In the genomic region with DNA sequence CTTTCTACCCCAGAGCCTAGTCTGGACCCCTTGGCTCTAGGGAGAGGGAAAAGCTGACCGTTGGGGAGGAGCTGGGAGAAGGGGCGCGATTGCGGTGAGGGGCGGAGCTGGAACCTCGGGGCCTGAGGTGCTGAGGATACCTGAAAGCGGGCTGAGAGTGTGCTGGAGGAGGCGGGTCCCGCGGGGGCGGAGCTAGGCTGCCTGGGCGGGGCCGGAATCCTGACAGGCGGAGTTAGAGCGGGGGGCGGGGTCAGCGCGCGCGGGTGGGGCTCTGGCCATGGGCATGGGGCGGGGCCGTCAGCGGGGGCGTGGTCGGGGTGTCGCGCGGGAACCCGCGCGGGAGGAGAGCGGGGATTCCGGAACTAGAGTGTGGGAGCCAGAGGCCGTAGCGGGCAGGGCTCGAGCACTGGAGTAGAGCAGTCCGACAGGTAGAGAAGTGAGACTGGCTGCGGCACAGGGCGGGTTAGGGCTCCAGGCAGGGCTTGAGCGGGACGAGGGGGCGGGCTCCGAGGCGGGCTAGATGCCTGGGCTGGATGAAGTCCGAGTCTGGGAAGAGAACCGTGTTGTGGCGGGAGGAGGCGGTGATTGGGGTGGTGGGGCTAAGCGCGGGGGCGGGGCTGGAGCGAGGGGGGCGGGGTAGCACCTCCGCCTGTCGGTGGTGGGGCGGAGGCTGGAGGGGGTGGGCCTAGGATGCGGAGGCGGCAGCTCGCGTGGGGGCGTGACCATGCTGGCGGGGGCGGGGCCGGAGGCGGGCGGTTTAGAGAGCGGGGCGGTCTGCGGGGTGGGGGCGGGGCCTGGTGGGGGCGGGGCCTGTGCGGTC, we compare ENCODE assay signal across 8 cellular contexts. TPM values are rescaled to one million over a fixed set of nuclear protein-coding genes. Genes with fewer than 3 reads are reported as not detected.
DNase-seq lines count a peak whose midpoint lies in the region; ATAC-seq and TF ChIP-seq lines count a peak whose summit lies in the region.

A gene (plus strand): TSS at position 815 of the 820 bp plus-strand sequence. CDS start 35 bp downstream, outside the sequence.

- H3K9me3 ChIP-seq in colonic mucosa (no peaks in the 10 kb centered on the region), left lung (no peaks in the 10 kb centered on the region)

- H3K4me3 ChIP-seq in colonic mucosa (peak within 1 kb of the TSS; percentile 65), left lung (peak within 1 kb of the TSS; percentile 53 to 65)

- H3K27me3 ChIP-seq in colonic mucosa: no peaks in the 10 kb centered on the region
- H3K27me3 ChIP-seq in left lung: no peaks in the 10 kb centered on the region

- DNase-seq in AG20443 (ENCODE audit: low spot score): peak; percentile 95
- peak; percentile 79 for DNase-seq in NCI-H526 treated with DMSO at 0.1 percent for 48 hours (lab: John Stamatoyannopoulos, UW)
- peak; percentile 100 for DNase-seq in activated CD4-positive, alpha-beta T cell treated with anti-CD3 and anti-CD28 coated beads for 48 hours
- DNase-seq in colonic mucosa: peak; percentile 100
- DNase-seq in left lung: peak; percentile 99 to 100
- DNase-seq in stimulated activated CD4-positive, alpha-beta T cell treated with anti-CD3 and anti-CD28 coated beads, Interleukin-2, amount 100 ng/mL, for 24 hours: peak; percentile 100

- H3K9ac ChIP-seq in colonic mucosa (ENCODE audit: low read depth in 2 of 2, low read length in 2 of 2): peak within 1 kb of the TSS; percentile 99 to 100

- intact Hi-C loops in colonic mucosa (cut with DNase I) (no loop called here), left lung (cut with DNase I) (no loop called here)

- peak; percentile 53 for ATAC-seq in HG03460 (IDR thresholded peaks at IDR 0.05; ENCODE audit: unreplicated experiment)
- peak; percentile 90 for ATAC-seq in left lung

- TF ChIP-seq CTCF in colonic mucosa (IDR thresholded peaks at IDR 0.05) (no peak), left lung (IDR thresholded peaks at IDR 0.05) (no peak)

- H3K4me1 ChIP-seq in colonic mucosa: peaks cover 4% of the 10 kb centered on the region
- peaks cover 13 to 37% of the 10 kb centered on the region in 2 donors for H3K4me1 ChIP-seq in left lung

- H3K36me3 ChIP-seq in colonic mucosa (no peaks in the 10 kb centered on the region), left lung (peaks cover 0 to 29% of the 10 kb centered on the region in 2 donors)

- H3K27ac ChIP-seq in colonic mucosa (peak within 1 kb of the TSS; percentile 93), left lung (peak within 1 kb of the TSS; percentile 89 to 98)

- TF ChIP-seq POLR2A in GM19193 (IDR thresholded peaks at IDR 0.05; ENCODE audit: extremely low read depth, insufficient read depth, insufficient read length): peak; percentile 56

RNA-seq across cellular contexts. Expression of the gene that starts here (rescaled TPM):
- total RNA-seq in colonic mucosa (10 to 100 TPM; 12.8 to 19.6 TPM), left lung (10 to 100 TPM; 22.1 to 22.2 TPM)

Comparison
In these comparisons a context has a peak if more than half of its experiments do, and no peak if none do; other contexts are left out.
1. Peak in every context shown above with its lines: DNase-seq, ATAC-seq, H3K4me3 ChIP-seq and H3K27ac ChIP-seq.